ENCODE assay signal across 8 cellular contexts in the genomic region with DNA sequence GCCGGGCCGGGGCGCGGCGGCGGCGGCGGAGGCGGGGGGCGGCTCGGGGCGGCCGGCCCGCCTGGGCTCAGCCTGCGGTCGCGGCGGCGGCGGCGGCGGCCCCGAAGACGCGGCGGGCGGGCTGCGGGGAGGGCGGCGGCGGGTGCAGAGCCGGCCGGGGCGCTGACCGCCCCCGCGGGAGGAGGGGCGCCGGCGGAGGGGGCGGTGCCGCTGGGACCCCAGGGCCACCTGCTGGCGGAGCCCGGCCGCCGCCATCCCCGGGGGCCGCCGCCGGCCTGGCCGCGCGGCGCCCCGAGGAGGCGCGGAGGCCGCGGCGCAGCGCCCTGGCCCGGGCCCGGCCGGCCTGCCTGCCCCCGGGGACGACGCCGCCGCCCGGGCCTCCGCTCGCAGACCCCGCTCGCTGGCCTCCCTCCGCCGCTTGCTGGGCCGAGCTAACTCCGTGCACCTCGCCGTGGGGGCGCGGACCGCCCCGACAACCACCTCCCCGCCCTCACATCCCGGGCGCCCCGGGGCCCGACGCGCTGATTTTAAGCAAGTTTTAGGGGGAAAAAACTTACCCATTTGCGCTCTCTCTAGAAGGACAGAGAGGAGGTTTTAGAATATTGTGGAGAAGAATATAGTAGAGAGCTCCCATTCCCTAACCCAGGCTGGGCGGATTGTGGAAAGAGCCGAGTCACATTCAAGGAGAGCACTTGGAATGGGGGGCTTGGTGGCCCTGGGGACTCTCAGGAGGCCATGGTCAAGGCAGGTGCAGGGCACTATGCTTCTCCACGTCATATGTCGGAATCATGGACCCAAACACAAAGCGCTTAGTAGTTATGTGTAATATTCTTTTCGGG. TPM values are rescaled to one million over a fixed set of nuclear protein-coding genes. Genes with fewer than 3 reads are reported as not detected.
DNase-seq lines count a peak whose midpoint lies in the region; ATAC-seq, FAIRE-seq and TF ChIP-seq lines count a peak whose summit lies in the region.

TSS of gene BEND7 (minus strand) at position 140 of the 839 bp plus-strand sequence. CDS start 481 bp downstream, outside the sequence.

- peaks cover 4% of the 10 kb centered on the region for H3K4me1 Mint-ChIP-seq in activated T-helper 17 cell treated with anti-CD3 and anti-CD28 coated beads, Interleukin-2, amount 50 U/mL, for 72 hours

- peaks cover 50% of the 10 kb centered on the region for H3K27me3 Mint-ChIP-seq in activated T-helper 17 cell treated with anti-CD3 and anti-CD28 coated beads, Interleukin-2, amount 50 U/mL, for 72 hours

- no peak for TF ChIP-seq CTCF in osteoblast (IDR thresholded peaks at IDR 0.05; ENCODE audit: extremely low read depth, low read depth, low read length)

- DNase-seq in AG20443 (ENCODE audit: low spot score) (peak; percentile 83), H54 (ENCODE audit: insufficient read length, low spot score) (peak; percentile 53), Right ventricle myocardium inferior (ENCODE audit: missing footprints) (no peak), osteoblast (ENCODE audit: insufficient read length, low spot score, missing footprints) (peak; percentile 96), KG1 (lab: John Stamatoyannopoulos, UW) (no peak), SHP77 (lab: John Stamatoyannopoulos, UW) (no peak), NCI-H187 (lab: John Stamatoyannopoulos, UW) (no peak)

- H2AFZ ChIP-seq in osteoblast (ENCODE audit: low read length), result peak within 1 kb of the TSS; percentile 82

- H3K9me3 Mint-ChIP-seq in activated T-helper 17 cell treated with anti-CD3 and anti-CD28 coated beads, Interleukin-2, amount 50 U/mL, for 72 hours, result no peaks in the 10 kb centered on the region

- no peak within 1 kb of the TSS for H3K27ac ChIP-seq in osteoblast (ENCODE audit: low read depth, low read length)

- H3K27ac Mint-ChIP-seq in activated T-helper 17 cell treated with anti-CD3 and anti-CD28 coated beads, Interleukin-2, amount 50 U/mL, for 72 hours, result no peak within 1 kb of the TSS

- TF ChIP-seq POLR2A in H54 (IDR thresholded peaks at IDR 0.05; ENCODE audit: low read depth, low read length), result 0 out of 2 replicates have a peak, but pooled peaks have one; percentile 9

- H3K36me3 ChIP-seq in osteoblast (ENCODE audit: insufficient read depth, low read length), result peaks cover 8% of the 10 kb centered on the region

- H3K9me3 ChIP-seq in osteoblast (ENCODE audit: low read depth, low read length), result no peaks in the 10 kb centered on the region

- H3K4me3 Mint-ChIP-seq in activated T-helper 17 cell treated with anti-CD3 and anti-CD28 coated beads, Interleukin-2, amount 50 U/mL, for 72 hours, result peak within 1 kb of the TSS; percentile 55

- ATAC-seq in activated T-helper 17 cell treated with anti-CD3 and anti-CD28 coated beads, Interleukin-2, amount 50 U/mL, for 72 hours (replicated peaks), result no peak
- peak; percentile 91 for ATAC-seq in Right ventricle myocardium inferior

- no peak for FAIRE-seq in H54 (lab: Jason Lieb, UNC)

- peaks cover 9% of the 10 kb centered on the region for H3K79me2 ChIP-seq in osteoblast (ENCODE audit: insufficient read depth, low read length)

- peak within 1 kb of the TSS; percentile 82 for H3K4me2 ChIP-seq in osteoblast (ENCODE audit: insufficient read depth, low read length)

- no peaks in the 10 kb centered on the region for H4K20me1 ChIP-seq in osteoblast (ENCODE audit: insufficient read depth, low read length)

- peak within 1 kb of the TSS; percentile 74 for H3K4me3 ChIP-seq in osteoblast (ENCODE audit: insufficient read depth, low read length)

- H3K36me3 Mint-ChIP-seq in activated T-helper 17 cell treated with anti-CD3 and anti-CD28 coated beads, Interleukin-2, amount 50 U/mL, for 72 hours (ENCODE audit: low read depth), result peaks cover 7% of the 10 kb centered on the region

- intact Hi-C loops in Right ventricle myocardium inferior (cut with DNase I), result no loop called here

- H3K27me3 ChIP-seq in osteoblast (ENCODE audit: insufficient read depth, low read length), result peaks cover 17% of the 10 kb centered on the region

- H3K4me1 ChIP-seq in osteoblast (ENCODE audit: insufficient read depth, low read length), result peaks cover 15% of the 10 kb centered on the region

RNA-seq across cellular contexts. Expression of gene BEND7, which starts in this region (rescaled TPM):
- not detected for total RNA-seq in activated T-helper 17 cell treated with anti-CD3 and anti-CD28 coated beads, Interleukin-2, amount 50 U/mL, for 72 hours
- total RNA-seq in Right ventricle myocardium inferior, result 18.6 TPM
- 9.0 and 10.6 TPM in 2 replicates for total RNA-seq in osteoblast

Comparison
In these comparisons a context has a peak if more than half of its experiments do, and no peak if none do; other contexts are left out.
1. RNA of gene BEND7 (total RNA-seq): 18.6 TPM in Right ventricle myocardium inferior (single experiment) and 9.0 to 10.6 TPM in osteoblast; not detected in activated T-helper 17 cell treated with anti-CD3 and anti-CD28 coated beads, Interleukin-2, amount 50 U/mL, for 72 hours; every median in the first group is over 10 times any median in the second.
2. DNase-seq: peak in AG20443 (single experiment), H54 (single experiment) and osteoblast (single experiment); none in Right ventricle myocardium inferior (single experiment), KG1 (single experiment), SHP77 (0 of 2) and NCI-H187 (0 of 2).